ENCODE assay signal across 23 cellular contexts in the genomic region with DNA sequence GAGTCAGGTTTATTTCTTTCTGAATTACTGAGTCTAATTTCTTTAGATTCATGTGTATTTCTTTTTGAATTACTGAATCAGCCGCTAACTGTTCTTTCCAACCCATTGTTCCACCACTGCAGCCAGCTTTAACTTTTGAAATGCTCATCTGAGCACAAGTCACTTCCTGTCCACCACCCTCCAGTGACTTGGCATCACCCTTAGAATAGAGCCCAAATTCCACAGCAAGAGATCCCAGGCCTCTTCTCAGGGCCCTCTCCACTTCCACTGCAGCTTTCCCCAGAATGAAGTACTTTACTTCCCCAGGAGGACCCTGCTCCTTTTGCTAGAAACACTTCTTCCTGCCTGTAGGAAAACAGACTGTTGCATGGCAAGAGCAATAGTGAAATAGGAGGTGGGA.
"Had no signal": no experiment of that assay in that cellular context is flagged by ENCODE, and none has a peak within 500 bp of the region (broad histone marks: within the 10 kb centered on the region; RNA-seq: fewer than 3 reads in every experiment).

No MANE protein-coding gene starts in this region.

- H3K4me2 ChIP-seq: smooth muscle cell had no signal

- H3K27me3 ChIP-seq: gastrocnemius medialis, ovary, right lobe of liver, testis, upper lobe of left lung had no signal

- H3K9me3 ChIP-seq: gastrocnemius medialis, mucosa of descending colon, ovary, right lobe of liver, testis, tibial nerve, upper lobe of left lung had no signal

- ATAC-seq: gastrocnemius medialis; left lobe of liver; mucosa of descending colon; naive thymus-derived CD8-positive, alpha-beta T cell; right lobe of liver; stimulated activated effector memory CD8-positive, alpha-beta T cell treated with anti-CD3 and anti-CD28 coated beads, Interleukin-12 subunit alpha, Interleukin-12 subunit beta, amount 100 ng/mL, for 72 hours had no signal

- DNase-seq: effector CD4-positive, alpha-beta T cell; gastrocnemius medialis; head of caudate nucleus; kidney; mucosa of descending colon; naive thymus-derived CD8-positive, alpha-beta T cell; nephron progenitor cell; occipital lobe; ovary; posterior cingulate gyrus; right lobe of liver; stimulated activated CD4-positive, alpha-beta T cell treated with anti-CD3 and anti-CD28 coated beads, Interleukin-12 subunit alpha, Interleukin-12 subunit beta, amount 100 ng/mL, for 4 hours; stimulated activated CD4-positive, alpha-beta T cell treated with anti-CD3 and anti-CD28 coated beads, Interleukin-1b, Interleukin-23, amount 100 ng/mL, for 48 hours; stimulated activated CD4-positive, alpha-beta T cell treated with anti-CD3 and anti-CD28 coated beads, Interleukin-4, amount 100 ng/mL, for 24 hours; stimulated activated naive CD4-positive, alpha-beta T cell treated with Interleukin-2 at 50 U/mL for 16 hours; testis; upper lobe of left lung had no signal

- H3K27ac ChIP-seq: dorsolateral prefrontal cortex, gastrocnemius medialis, ovary, right lobe of liver, testis, tibial nerve, upper lobe of left lung had no signal

- H3K36me3 ChIP-seq: gastrocnemius medialis, ovary, right lobe of liver, tibial nerve, upper lobe of left lung had no signal

- H3K4me1 ChIP-seq: gastrocnemius medialis, right lobe of liver, testis, tibial nerve, upper lobe of left lung had no signal

- H3K4me3 ChIP-seq: dorsolateral prefrontal cortex, gastrocnemius medialis, lung, mucosa of descending colon, ovary, right lobe of liver, smooth muscle cell, testis, tibial nerve, upper lobe of left lung had no signal
